In the genomic region with DNA sequence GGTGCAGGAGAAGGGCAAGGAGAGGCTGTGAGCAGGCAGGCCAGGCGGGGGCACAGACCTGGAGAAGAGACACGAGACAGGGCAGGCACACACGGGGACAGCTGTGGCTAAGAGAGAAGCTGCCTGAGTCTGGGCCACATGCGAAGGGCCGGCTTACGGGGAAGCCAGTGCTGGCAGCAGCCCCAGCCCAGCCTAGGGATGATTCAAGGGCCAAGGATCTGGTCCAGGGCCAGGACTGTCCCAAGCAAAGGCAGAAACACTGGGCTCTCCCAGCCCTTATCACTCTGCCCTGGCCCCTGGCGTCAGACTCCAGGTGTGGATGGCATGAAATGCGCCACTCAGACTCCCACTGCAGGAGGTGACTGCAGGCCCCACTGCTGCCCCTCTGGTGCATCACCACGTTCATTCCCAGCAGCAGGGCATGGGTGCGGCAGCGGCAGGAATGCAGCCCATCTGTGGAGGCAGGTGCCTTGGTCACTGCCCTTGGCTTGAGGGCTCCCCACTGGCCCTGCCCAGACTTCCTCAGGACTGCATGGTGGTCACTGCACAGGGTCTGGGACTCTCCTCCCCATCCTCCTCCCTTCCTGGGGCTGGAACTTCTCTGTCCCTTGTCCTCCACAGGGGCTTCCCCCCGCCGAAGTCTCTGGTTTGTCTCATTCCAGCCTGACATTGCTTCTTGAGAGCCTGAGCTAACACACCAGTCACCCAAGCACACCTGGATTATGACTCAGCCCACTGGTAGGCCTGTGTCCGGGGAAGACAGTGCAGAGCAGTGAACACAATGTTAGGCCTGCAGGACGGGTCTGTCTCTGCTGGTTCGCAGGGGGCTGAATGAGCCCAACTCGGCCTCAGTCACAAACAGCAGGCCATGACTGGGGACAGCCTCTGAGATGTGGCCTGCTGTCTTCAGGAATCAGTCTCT, we compare ENCODE assay signal across 10 cellular contexts.
DNase-seq lines count a peak whose midpoint lies in the region; ATAC-seq, FAIRE-seq and TF ChIP-seq lines count a peak whose summit lies in the region.
"Had no signal": no experiment of that assay in that cellular context is flagged by ENCODE, and none has a peak within 500 bp of the region (broad histone marks: within the 10 kb centered on the region; RNA-seq: fewer than 3 reads in every experiment).

No MANE protein-coding gene starts in this region.

- H3K4me1 Mint-ChIP-seq in activated T-helper 17 cell treated with anti-CD3 and anti-CD28 coated beads, Interleukin-2, amount 50 U/mL, for 72 hours = peaks cover 25% of the 10 kb centered on the region

- H3K27ac Mint-ChIP-seq in activated T-helper 17 cell treated with anti-CD3 and anti-CD28 coated beads, Interleukin-2, amount 50 U/mL, for 72 hours = peak overlapping the region; percentile 87

- H3K36me3 ChIP-seq in heart right ventricle = peaks cover 0 to 98% (median 16%) of the 10 kb centered on the region in 9 donors
- H3K36me3 ChIP-seq in gastrocnemius medialis = peaks cover 0 to 11% of the 10 kb centered on the region in 2 donors

- peaks cover 95% of the 10 kb centered on the region for H3K36me3 Mint-ChIP-seq in activated T-helper 17 cell treated with anti-CD3 and anti-CD28 coated beads, Interleukin-2, amount 50 U/mL, for 72 hours (ENCODE audit: low read depth)

- H3K9me3 ChIP-seq in heart right ventricle = no peaks in the 10 kb centered on the region
- H3K9me3 ChIP-seq in gastrocnemius medialis = no peaks in the 10 kb centered on the region

- TF ChIP-seq POLR2A in gastrocnemius medialis (IDR thresholded peaks at IDR 0.05) = no peak

- TF ChIP-seq CTCF in heart right ventricle (IDR thresholded peaks at IDR 0.05) (no peak), gastrocnemius medialis (IDR thresholded peaks at IDR 0.05 in 4 of 5, conservative IDR thresholded peaks at IDR 0.05 in 1 of 5) (peak in 1 of 5 experiments; percentile 12)

- no peak for FAIRE-seq in RCC 7860 (lab: Jason Lieb, UNC)
- no peak for FAIRE-seq in HTR-8/SVneo (lab: Jason Lieb, UNC)

- DNase-seq in GM03348 (ENCODE audit: low spot score) (peak; percentile 91), heart right ventricle (peak; percentile 49 to 77), gastrocnemius medialis (peak; percentile 93 to 98), RCC 7860 (ENCODE audit: low spot score) (no peak), HTR-8/SVneo (ENCODE audit: insufficient read length, low spot score) (no peak), NCI-H128 (lab: John Stamatoyannopoulos, UW; ENCODE audit: unreplicated experiment) (no peak)
- DNase-seq: erythroblast, RPMI8226 had no signal

- H3K4me3 Mint-ChIP-seq in activated T-helper 17 cell treated with anti-CD3 and anti-CD28 coated beads, Interleukin-2, amount 50 U/mL, for 72 hours = no peak overlapping the region

- H3K27me3 Mint-ChIP-seq in activated T-helper 17 cell treated with anti-CD3 and anti-CD28 coated beads, Interleukin-2, amount 50 U/mL, for 72 hours = no peaks in the 10 kb centered on the region

- in situ Hi-C loops in gastrocnemius medialis (cut with MboI; ENCODE audit: low sequenced_read_pairs in 4 of 4) = loop anchor here in 1 of 4 donors (10.0 kb wide), 1 partner anchor 77 kb away; no protein-coding TSS in a partner anchor

- intact Hi-C loops in heart right ventricle (cut with DNase I) (loop anchor here in 4 of 10 donors (5.0 to 10.0 kb wide), 5 partner anchors 41 to 99 kb away; partner anchors contain the start of gene TBC1D2B (in 2 of the 4)), gastrocnemius medialis (cut with DNase I; ENCODE audit: low total_unique reads) (loop anchor here (2.0 to 5.0 kb wide), 3 partner anchors 15 to 84 kb away; partner anchors contain the start of gene SH2D7)

- H3K9me3 Mint-ChIP-seq in activated T-helper 17 cell treated with anti-CD3 and anti-CD28 coated beads, Interleukin-2, amount 50 U/mL, for 72 hours = no peaks in the 10 kb centered on the region

- H3K27ac ChIP-seq in heart right ventricle = peak overlapping the region in 6 of 10 donors; percentile 9 to 58 (median 24)
- H3K27ac ChIP-seq in gastrocnemius medialis = peak overlapping the region; percentile 81 to 93 (median 90)

- H3K4me3 ChIP-seq in heart right ventricle = no peak overlapping the region
- no peak overlapping the region for H3K4me3 ChIP-seq in gastrocnemius medialis

- H3K27me3 ChIP-seq in heart right ventricle (no peaks in the 10 kb centered on the region), gastrocnemius medialis (no peaks in the 10 kb centered on the region)

- H3K4me1 ChIP-seq in heart right ventricle = peaks cover 17 to 54% (median 51%) of the 10 kb centered on the region in 9 donors
- H3K4me1 ChIP-seq in gastrocnemius medialis = peaks cover 57 to 59% of the 10 kb centered on the region in 2 donors

- ATAC-seq in activated T-helper 17 cell treated with anti-CD3 and anti-CD28 coated beads, Interleukin-2, amount 50 U/mL, for 72 hours (replicated peaks) = peak; percentile 33
- peak; percentile 29 to 77 (median 55) for ATAC-seq in heart right ventricle
- peak; percentile 59 to 71 for ATAC-seq in gastrocnemius medialis
- no peak for ATAC-seq in HG03378 (IDR thresholded peaks at IDR 0.05; ENCODE audit: unreplicated experiment)

- 60 to 67% methylated on average over 17 of the region's 17 CpGs for WGBS in heart right ventricle, 2 donors

Comparison
In these comparisons a context has a peak if more than half of its experiments do, and no peak if none do; other contexts are left out.
1. DNase-seq: peak in GM03348 (single experiment), heart right ventricle (2 of 2) and gastrocnemius medialis (2 of 2); none in RCC 7860 (single experiment), HTR-8/SVneo (single experiment) and NCI-H128 (single experiment).